16 cellular contexts compared by ENCODE assay signal in the genomic region with DNA sequence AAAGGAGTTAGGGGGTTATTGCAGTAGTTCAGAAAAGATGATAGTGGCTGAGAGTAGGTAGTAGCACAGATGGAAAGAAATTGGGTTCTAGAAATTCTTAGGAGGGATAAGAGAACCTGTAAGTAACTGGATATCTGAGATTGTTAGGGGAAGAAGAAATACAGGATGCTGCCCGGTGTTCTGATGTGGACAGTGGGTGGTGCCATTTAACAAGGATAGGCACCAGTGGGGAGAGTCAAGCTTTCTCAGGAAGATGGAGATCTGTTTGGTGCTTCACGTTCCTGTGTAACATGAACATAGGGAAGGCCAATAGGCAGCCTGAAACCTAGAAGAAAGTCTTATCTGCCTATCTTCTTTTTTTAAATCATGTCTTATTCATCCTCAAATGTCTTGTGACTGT.
DNase-seq lines count a peak whose midpoint lies in the region; ATAC-seq and TF ChIP-seq lines count a peak whose summit lies in the region.
"Had no signal": no experiment of that assay in that cellular context is flagged by ENCODE, and none has a peak within 500 bp of the region (broad histone marks: within the 10 kb centered on the region; RNA-seq: fewer than 3 reads in every experiment).

No MANE protein-coding gene starts in this region.

- H3K4me1 ChIP-seq in A673 (ENCODE audit: insufficient read depth, low read length, poor library complexity, severe bottlenecking) = peaks cover 7% of the 10 kb centered on the region
- no peaks in the 10 kb centered on the region for H3K4me1 ChIP-seq in GM23338 (ENCODE audit: insufficient read depth)
- H3K4me1 ChIP-seq in SK-N-SH (ENCODE audit: control insufficient read depth in 1 of 2, insufficient read depth in 2 of 2, low read depth in 1 of 2, low read length in 1 of 2) = no peaks in the 10 kb centered on the region
- peaks cover 0 to 13% (median 0%) of the 10 kb centered on the region in 3 donors for H3K4me1 ChIP-seq in esophagus squamous epithelium
- H3K4me1 ChIP-seq: suprapubic skin had no signal

- H4K20me1 ChIP-seq in GM23338 (replicated peaks; ENCODE audit: insufficient read depth) = no peaks in the 10 kb centered on the region
- no peaks in the 10 kb centered on the region for H4K20me1 ChIP-seq in SK-N-SH (ENCODE audit: insufficient read depth)

- H3F3A ChIP-seq in GM23338 (replicated peaks; ENCODE audit: low read depth) (no peaks in the 10 kb centered on the region), SK-N-SH (replicated peaks; ENCODE audit: insufficient read depth) (no peaks in the 10 kb centered on the region)

- no peaks in the 10 kb centered on the region for H3K4me1 Mint-ChIP-seq in GM23338
- H3K4me1 Mint-ChIP-seq in activated naive CD4-positive, alpha-beta T cell treated with anti-CD3 and anti-CD28 coated beads, Interleukin-2, amount 10 ng/mL, durations not matched to agents 7 days and 5 days = no peaks in the 10 kb centered on the region
- H3K4me1 Mint-ChIP-seq: central memory CD8-positive, alpha-beta T cell; nephron had no signal

- TF ChIP-seq POLR2A in esophagus squamous epithelium (IDR thresholded peaks at IDR 0.05) = no peak

- TF ChIP-seq RAD21 in SK-N-SH (IDR thresholded peaks at IDR 0.05; ENCODE audit: low read length) = peak; percentile 72

- H3K79me2 ChIP-seq in GM23338 (replicated peaks; ENCODE audit: insufficient read depth) = no peaks in the 10 kb centered on the region
- H3K79me2 ChIP-seq in SK-N-SH (ENCODE audit: insufficient read depth) = no peaks in the 10 kb centered on the region

- ATAC-seq in GM23338 (peak; percentile 56), GM18861 (IDR thresholded peaks at IDR 0.05; ENCODE audit: unreplicated experiment) (no peak)

- POLR2A ChIA-PET in A673 (lab: Charles Lee; ENCODE audit: low non-redundant PET) (no interaction called here), SK-N-SH (lab: Yijun Ruan, JAX) (no interaction called here)

- H3K27me3 ChIP-seq in A673 (replicated peaks; ENCODE audit: insufficient read depth, low read depth, low read length, poor library complexity) (no peaks in the 10 kb centered on the region), GM23338 (ENCODE audit: insufficient read depth) (no peaks in the 10 kb centered on the region), SK-N-SH (ENCODE audit: insufficient read depth) (no peaks in the 10 kb centered on the region), esophagus squamous epithelium (no peaks in the 10 kb centered on the region)
- H3K27me3 ChIP-seq: suprapubic skin had no signal

- H2AFZ ChIP-seq in GM23338 (no peak overlapping the region), SK-N-SH (ENCODE audit: low read depth) (no peak overlapping the region)

- DNase-seq in A673 (ENCODE audit: low spot score) (peak; percentile 32), GM23338 (ENCODE audit: low spot score) (peak; percentile 33), SK-N-SH (peak; percentile 12), globus pallidus (ENCODE audit: low spot score) (peak; percentile 49), esophagus squamous epithelium (lab: John Stamatoyannopoulos, UW) (no peak), NCI-H2196 (lab: John Stamatoyannopoulos, UW; ENCODE audit: unreplicated experiment) (no peak)
- DNase-seq in activated naive CD4-positive, alpha-beta T cell treated with anti-CD3 and anti-CD28 coated beads, Interleukin-2, amount 10 ng/mL, durations not matched to agents 7 days and 5 days = no peak
- DNase-seq: activated T-cell treated with anti-CD3 and anti-CD28 coated beads for 4 hours; CD4-positive, alpha-beta T cell; NCI-H1930; stimulated activated CD4-positive, alpha-beta T cell treated with anti-CD3 and anti-CD28 coated beads, Interleukin-4, amount 100 ng/mL, for 1 hour had no signal

- no peaks in the 10 kb centered on the region for H3K9me2 ChIP-seq in GM23338 (ENCODE audit: insufficient read depth)
- H3K9me2 ChIP-seq in SK-N-SH = no peaks in the 10 kb centered on the region

- WGBS in SK-N-SH (ENCODE audit: low lambda C conversion rate) = 48% methylated on average over 2 of the region's 2 CpGs
- WGBS in esophagus squamous epithelium, 2 donors = 56 to 75% methylated on average over 2 of the region's 2 CpGs

- CTCF ChIA-PET in A673 (lab: Charles Lee) (no interaction called here), SK-N-SH (lab: Yijun Ruan, JAX) (interaction anchor here (1.4 kb wide), 1 partner anchor 25 kb away, joined by 3 read pairs; no protein-coding TSS in a partner anchor)
- CTCF ChIA-PET in activated naive CD4-positive, alpha-beta T cell treated with anti-CD3 and anti-CD28 coated beads, Interleukin-2, amount 10 ng/mL, durations not matched to agents 7 days and 5 days (lab: Charles Lee) = no interaction called here

- H3K9ac ChIP-seq in SK-N-SH = no peak overlapping the region

- H3K9me3 ChIP-seq in A673 (ENCODE audit: low read depth, low read length, poor library complexity, severe bottlenecking) (no peaks in the 10 kb centered on the region), SK-N-SH (no peaks in the 10 kb centered on the region), esophagus squamous epithelium (no peaks in the 10 kb centered on the region)
- H3K9me3 ChIP-seq: suprapubic skin had no signal

- no peak overlapping the region for H3K4me3 Mint-ChIP-seq in GM23338
- no peak overlapping the region for H3K4me3 Mint-ChIP-seq in activated naive CD4-positive, alpha-beta T cell treated with anti-CD3 and anti-CD28 coated beads, Interleukin-2, amount 10 ng/mL, durations not matched to agents 7 days and 5 days
- H3K4me3 Mint-ChIP-seq: CD4-positive, alpha-beta T cell; central memory CD8-positive, alpha-beta T cell; nephron; T-helper 1 cell treated with Interleukin-12 subunit alpha and Interleukin-12 subunit beta and Interleukin-4 antibody, amounts not matched to agents 30 μg/mL and 1 μg/mL, for 36 hours had no signal

- no TSS peak for BruUV-seq in A673 (replicated peaks; lab: Mats Ljungman, UMichigan)

- H3K4me2 ChIP-seq in GM23338 = no peak overlapping the region
- no peak overlapping the region for H3K4me2 ChIP-seq in SK-N-SH

- H3K36me3 Mint-ChIP-seq in GM23338 (ENCODE audit: low read depth) = no peaks in the 10 kb centered on the region
- no peaks in the 10 kb centered on the region for H3K36me3 Mint-ChIP-seq in activated naive CD4-positive, alpha-beta T cell treated with anti-CD3 and anti-CD28 coated beads, Interleukin-2, amount 10 ng/mL, durations not matched to agents 7 days and 5 days

- no peak overlapping the region for H3K4me3 ChIP-seq in A673 (ENCODE audit: low read depth, low read length, poor library complexity, severe bottlenecking)
- H3K4me3 ChIP-seq in GM23338 = no peak overlapping the region
- H3K4me3 ChIP-seq in SK-N-SH (ENCODE audit: low read depth in 2 of 2, low read length in 1 of 2) = no peak overlapping the region
- H3K4me3 ChIP-seq in esophagus squamous epithelium = no peak overlapping the region
- H3K4me3 ChIP-seq: suprapubic skin had no signal

- no peak overlapping the region for H3K27ac Mint-ChIP-seq in GM23338
- no peak overlapping the region for H3K27ac Mint-ChIP-seq in activated naive CD4-positive, alpha-beta T cell treated with anti-CD3 and anti-CD28 coated beads, Interleukin-2, amount 10 ng/mL, durations not matched to agents 7 days and 5 days
- H3K27ac Mint-ChIP-seq: CD4-positive, alpha-beta T cell; nephron; T-helper 1 cell treated with Interleukin-12 subunit alpha and Interleukin-12 subunit beta and Interleukin-4 antibody, amounts not matched to agents 30 μg/mL and 1 μg/mL, for 36 hours had no signal

- no peaks in the 10 kb centered on the region; the same call in 2 of the 3 replicates for H3K9me3 Mint-ChIP-seq in GM23338
- H3K9me3 Mint-ChIP-seq in activated naive CD4-positive, alpha-beta T cell treated with anti-CD3 and anti-CD28 coated beads, Interleukin-2, amount 10 ng/mL, durations not matched to agents 7 days and 5 days = no peaks in the 10 kb centered on the region
- H3K9me3 Mint-ChIP-seq: nephron; T-helper 1 cell treated with Interleukin-12 subunit alpha and Interleukin-12 subunit beta and Interleukin-4 antibody, amounts not matched to agents 30 μg/mL and 1 μg/mL, for 36 hours had no signal

- intact Hi-C loops in A673 (cut with micrococcal nuclease; ENCODE audit: unreplicated experiment) (loop anchor here (2.0 kb wide), 1 partner anchor 608 kb away; no protein-coding TSS in a partner anchor), esophagus squamous epithelium (cut with DNase I) (no loop called here)

- peaks cover 2% of the 10 kb centered on the region for H3K27me3 Mint-ChIP-seq in GM23338 (ENCODE audit: insufficient read depth, low read depth, poor library complexity)
- H3K27me3 Mint-ChIP-seq in activated naive CD4-positive, alpha-beta T cell treated with anti-CD3 and anti-CD28 coated beads, Interleukin-2, amount 10 ng/mL, durations not matched to agents 7 days and 5 days = no peaks in the 10 kb centered on the region
- H3K27me3 Mint-ChIP-seq: CD4-positive, alpha-beta T cell; central memory CD8-positive, alpha-beta T cell had no signal

- no peak for TF ChIP-seq EP300 in SK-N-SH (IDR thresholded peaks at IDR 0.05; ENCODE audit: borderline replicate concordance in 1 of 2, low read depth in 1 of 2, low read length in 1 of 2)

- H3K36me3 ChIP-seq in A673 (ENCODE audit: insufficient read depth, low read length, poor library complexity, severe bottlenecking) = no peaks in the 10 kb centered on the region
- H3K36me3 ChIP-seq in GM23338 (ENCODE audit: insufficient read depth) = no peaks in the 10 kb centered on the region
- no peaks in the 10 kb centered on the region for H3K36me3 ChIP-seq in SK-N-SH (replicated peaks in 1 of 2; ENCODE audit: control insufficient read depth in 1 of 2, insufficient read depth in 2 of 2, low read length in 1 of 2)
- no peaks in the 10 kb centered on the region for H3K36me3 ChIP-seq in esophagus squamous epithelium
- H3K36me3 ChIP-seq: suprapubic skin had no signal

- TF ChIP-seq CTCF in A673 (conservative IDR thresholded peaks at IDR 0.05; ENCODE audit: low read depth, low read length) (peak; percentile 41), GM23338 (conservative IDR thresholded peaks at IDR 0.05; ENCODE audit: low read depth in 2 of 2) (peak; percentile 42 to 68), SK-N-SH (IDR thresholded peaks at IDR 0.05) (peak; percentile 32; the same call in 1 of the 2 replicates), esophagus squamous epithelium (IDR thresholded peaks at IDR 0.05) (no peak)

- H3K27ac ChIP-seq in A673 (ENCODE audit: low read depth, low read length, poor library complexity, severe bottlenecking) (no peak overlapping the region), GM23338 (ENCODE audit: low read depth) (no peak overlapping the region), SK-N-SH (ENCODE audit: low read depth in 2 of 2, low read length in 1 of 2) (no peak overlapping the region), esophagus squamous epithelium (no peak overlapping the region)
- H3K27ac ChIP-seq: suprapubic skin had no signal

TF ChIP-seq in GM23338, 12 proteins besides CTCF, POLR2A, EP300 and RAD21 (continues in another document):
- TF ChIP-seq POLR2AphosphoS5 (IDR thresholded peaks at IDR 0.05; ENCODE audit: low read depth) = no peak

TF ChIP-seq in SK-N-SH, 30 proteins besides CTCF, POLR2A, EP300 and RAD21:
- TF ChIP-seq, protein P1, sequence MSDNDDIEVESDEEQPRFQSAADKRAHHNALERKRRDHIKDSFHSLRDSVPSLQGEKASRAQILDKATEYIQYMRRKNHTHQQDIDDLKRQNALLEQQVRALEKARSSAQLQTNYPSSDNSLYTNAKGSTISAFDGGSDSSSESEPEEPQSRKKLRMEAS (IDR thresholded peaks at IDR 0.05; ENCODE audit: low read depth) = no peak
- TF ChIP-seq SMC3 (IDR thresholded peaks at IDR 0.05; ENCODE audit: low read depth, low read length) (peak; percentile 56; the same call in 1 of the 2 replicates), TCF12 (IDR thresholded peaks at IDR 0.05) (no peak)

Comparison
In these comparisons a context has a peak if more than half of its experiments do, and no peak if none do; other contexts are left out.
1. DNase-seq: peak in A673 (single experiment), GM23338 (single experiment), SK-N-SH (single experiment) and globus pallidus (single experiment); none in esophagus squamous epithelium (single experiment), activated naive CD4-positive, alpha-beta T cell treated with anti-CD3 and anti-CD28 coated beads, Interleukin-2, amount 10 ng/mL, durations not matched to agents 7 days and 5 days (single experiment) and NCI-H2196 (single experiment).
2. CTCF ChIP-seq: peak in A673 (single experiment), GM23338 (2 of 2) and SK-N-SH (single experiment); none in esophagus squamous epithelium (0 of 6).